In genomic region chr3:8486434-8486833, GRCh38 we compare ENCODE assay signal across 15 cellular contexts. TPM values are rescaled to one million over a fixed set of nuclear protein-coding genes. Genes with fewer than 3 reads are reported as not detected.
DNase-seq lines count a peak whose midpoint lies in the region; ATAC-seq and TF ChIP-seq lines count a peak whose summit lies in the region.
"Had no signal": no experiment of that assay in that cellular context is flagged by ENCODE, and none has a peak within 500 bp of the region (broad histone marks: within the 10 kb centered on the region; RNA-seq: fewer than 3 reads in every experiment).

No MANE protein-coding gene starts in this region.

- peaks cover 16% of the 10 kb centered on the region for H3K9me1 ChIP-seq in IMR-90 (ENCODE audit: insufficient read depth, low read length)

- no peaks in the 10 kb centered on the region for H4K20me1 ChIP-seq in IMR-90 (ENCODE audit: insufficient read depth, low read length)

- H3K9me3 ChIP-seq in IMR-90 (ENCODE audit: control insufficient read depth, insufficient read depth, low read length) (peaks cover 5% of the 10 kb centered on the region; the same call in 1 of the 2 replicates), endodermal cell (ENCODE audit: control insufficient read depth, low read length) (peaks cover 73% of the 10 kb centered on the region), tibial artery (peaks cover 0 to 4% (median 0%) of the 10 kb centered on the region in 3 donors)
- H3K9me3 ChIP-seq: A549, BE2C, Peyer's patch had no signal

- BruUV-seq in IMR-90 (replicated peaks; lab: Mats Ljungman, UMichigan), result no TSS peak

- no peak overlapping the region for H3K27ac ChIP-seq in IMR-90 (ENCODE audit: insufficient read depth, low read length)
- H3K27ac ChIP-seq in endodermal cell (ENCODE audit: low read depth, low read length), result no peak overlapping the region
- peak overlapping the region; percentile 81 to 88 for H3K27ac ChIP-seq in tibial artery
- H3K27ac ChIP-seq: A549, Peyer's patch had no signal

- no peak overlapping the region for H3K27ac Mint-ChIP-seq in endodermal cell
- H3K27ac Mint-ChIP-seq in osteocyte (ENCODE audit: unreplicated experiment), result peak overlapping the region; percentile 87

- no peak for TF ChIP-seq RAD21 in IMR-90 (IDR thresholded peaks at IDR 0.05; ENCODE audit: low read length)

- no peak overlapping the region for H3K14ac ChIP-seq in IMR-90 (replicated peaks; ENCODE audit: low read depth, low read length)

- WGBS in IMR-90 (ENCODE audit: extremely low coverage in 2 of 2, insufficient read length in 1 of 2), 2 experiments, result no CpG with 5 or more reads among the region's 3 CpGs
- 94 to 100% methylated on average over 3 of the region's 3 CpGs for WGBS in endodermal cell (ENCODE audit: insufficient coverage in 1 of 2, insufficient read length in 1 of 2), 2 experiments

- no peak overlapping the region for H2BK15ac ChIP-seq in IMR-90 (ENCODE audit: low read depth, low read length)

- no peak overlapping the region for H2AK9ac ChIP-seq in IMR-90 (replicated peaks; ENCODE audit: low read depth, low read length, poor library complexity)

- H3K9me3 Mint-ChIP-seq in endodermal cell, result peaks cover 32% of the 10 kb centered on the region
- H3K9me3 Mint-ChIP-seq in osteocyte (ENCODE audit: unreplicated experiment), result peaks cover 16% of the 10 kb centered on the region

- H3K4me2 ChIP-seq in IMR-90 (ENCODE audit: low read depth, low read length), result no peak overlapping the region
- H3K4me2 ChIP-seq: A549 had no signal

- in situ Hi-C loops in IMR-90 (cut with MboI; ENCODE audit: low sequenced_read_pairs), result no loop called here

- no peaks in the 10 kb centered on the region for H3K79me1 ChIP-seq in IMR-90 (ENCODE audit: low read depth in 1 of 2, low read length in 2 of 2)

- H2AFZ ChIP-seq in IMR-90 (replicated peaks; ENCODE audit: low read length, poor library complexity), result no peak overlapping the region

- CTCF ChIA-PET in IMR-90 (lab: Yijun Ruan, JAX), result no interaction called here

- H3K27me3 ChIP-seq in IMR-90 (ENCODE audit: control insufficient read depth, insufficient read depth, low read length) (no peaks in the 10 kb centered on the region), endodermal cell (ENCODE audit: control insufficient read depth, insufficient read depth, low read length, poor library complexity, severe bottlenecking) (no peaks in the 10 kb centered on the region), tibial artery (no peaks in the 10 kb centered on the region)
- H3K27me3 ChIP-seq: BE2C, Peyer's patch had no signal

- peaks cover 17% of the 10 kb centered on the region for H3K36me3 Mint-ChIP-seq in endodermal cell (ENCODE audit: low read depth)
- peaks cover 12% of the 10 kb centered on the region for H3K36me3 Mint-ChIP-seq in osteocyte (ENCODE audit: unreplicated experiment)

- TF ChIP-seq POLR2A in IMR-90 (IDR thresholded peaks at IDR 0.05; ENCODE audit: low read depth, low read length), result no peak

- H3K9ac ChIP-seq in IMR-90 (ENCODE audit: low read depth, low read length) (no peak overlapping the region), endodermal cell (ENCODE audit: extremely low read depth, low read length, poor library complexity, severe bottlenecking) (no peak overlapping the region)

- no peak overlapping the region for H3K56ac ChIP-seq in IMR-90 (ENCODE audit: extremely low read depth, insufficient read depth, low read length)

- H2BK120ac ChIP-seq in IMR-90 (ENCODE audit: low read depth, low read length), result no peak overlapping the region

- H3K4me1 ChIP-seq in IMR-90 (ENCODE audit: control insufficient read depth, insufficient read depth, low read length), result peaks cover 22% of the 10 kb centered on the region
- peaks cover 6% of the 10 kb centered on the region for H3K4me1 ChIP-seq in endodermal cell (ENCODE audit: control insufficient read depth, insufficient read depth, low read length)
- peaks cover 0 to 92% (median 53%) of the 10 kb centered on the region in 4 donors for H3K4me1 ChIP-seq in tibial artery

- no peak overlapping the region; the same call in 1 of the 2 replicates for H3K18ac ChIP-seq in IMR-90 (ENCODE audit: low read depth, low read length)

- no peak overlapping the region for H4K8ac ChIP-seq in IMR-90 (ENCODE audit: low read depth in 2 of 2, low read length in 2 of 2)

- dilution Hi-C loops in IMR-90 (cut with HindIII; ENCODE audit: low sequenced_read_pairs, unreplicated experiment), result no loop called here

- no peak overlapping the region for H4K91ac ChIP-seq in IMR-90 (ENCODE audit: insufficient read depth, low read depth, low read length)

- no peak overlapping the region for H3K4me3 Mint-ChIP-seq in endodermal cell
- no peak overlapping the region for H3K4me3 Mint-ChIP-seq in osteocyte (ENCODE audit: unreplicated experiment)

- H3K27me3 Mint-ChIP-seq in endodermal cell (ENCODE audit: insufficient read depth) (peaks cover 5% of the 10 kb centered on the region), osteocyte (ENCODE audit: unreplicated experiment) (no peaks in the 10 kb centered on the region)

- ATAC-seq in IMR-90 (ENCODE audit: low read depth) (no peak), HG03442 (IDR thresholded peaks at IDR 0.05; ENCODE audit: unreplicated experiment) (no peak)
- ATAC-seq: A549 had no signal

- TF ChIP-seq CTCF in IMR-90 (conservative IDR thresholded peaks at IDR 0.05; ENCODE audit: low read depth, low read length) (no peak), endodermal cell (conservative IDR thresholded peaks at IDR 0.05) (no peak), osteocyte (IDR thresholded peaks at IDR 0.05) (no peak), tibial artery (IDR thresholded peaks at IDR 0.05) (no peak)

- POLR2A ChIA-PET in IMR-90 (lab: Charles Lee; ENCODE audit: unreplicated experiment), result no interaction called here

- H2AK5ac ChIP-seq in IMR-90 (ENCODE audit: low read depth, low read length), result 0 out of 2 replicates have a peak overlapping the region, but pooled peaks have one; percentile 32

- peak overlapping the region; percentile 28; the same call in 1 of the 2 replicates for H4K5ac ChIP-seq in IMR-90 (ENCODE audit: low read depth, low read length)

- H3K4me3 ChIP-seq in IMR-90 (ENCODE audit: insufficient read depth, low read depth, low read length), result no peak overlapping the region
- H3K4me3 ChIP-seq in endodermal cell (ENCODE audit: low read length), result peak overlapping the region; percentile 65
- H3K4me3 ChIP-seq in tibial artery, result no peak overlapping the region
- H3K4me3 ChIP-seq: A549, Peyer's patch had no signal

- intact Hi-C loops in IMR-90 (cut with micrococcal nuclease), result no loop called here
- intact Hi-C loops in tibial artery (cut with DNase I; ENCODE audit: low total_unique reads), result no loop called here

- no peak overlapping the region for H2BK5ac ChIP-seq in IMR-90 (ENCODE audit: low read depth, low read length, poor library complexity, severe bottlenecking)

- no peak for DNase-seq in IMR-90
- no peak for DNase-seq in endodermal cell
- no peak for DNase-seq in osteocyte (ENCODE audit: extremely low spot score, unreplicated experiment)
- DNase-seq in tibial artery, result no peak
- DNase-seq in dermis blood vessel endothelial cell, result no peak
- no peak for DNase-seq in SKM-1 treated with dmso at 0.1 percent for 144 hours (lab: John Stamatoyannopoulos, UW; ENCODE audit: unreplicated experiment)
- DNase-seq in DMS153 treated with DMSO at 0.1 percent for 48 hours (lab: John Stamatoyannopoulos, UW; ENCODE audit: unreplicated experiment), result no peak
- DNase-seq: BE2C, DMS79 treated with DMSO at 0.1 percent for 48 hours, NCI-H1105 treated with DMSO at 0.1 percent for 48 hours, NCI-H446, NCI-H526, Peyer's patch had no signal

- H2BK20ac ChIP-seq in IMR-90 (ENCODE audit: low read depth, low read length), result peak overlapping the region; percentile 10; the same call in 1 of the 2 replicates

- H3K4me1 Mint-ChIP-seq in endodermal cell, result peaks cover 15% of the 10 kb centered on the region
- H3K4me1 Mint-ChIP-seq in osteocyte (ENCODE audit: unreplicated experiment), result peaks cover 80% of the 10 kb centered on the region

- H3K36me3 ChIP-seq in IMR-90 (ENCODE audit: control insufficient read depth, insufficient read depth, low read length) (no peaks in the 10 kb centered on the region), endodermal cell (ENCODE audit: control insufficient read depth, insufficient read depth, low read length) (peaks cover 10% of the 10 kb centered on the region), tibial artery (no peaks in the 10 kb centered on the region)
- H3K36me3 ChIP-seq: BE2C, Peyer's patch had no signal

- H3K4ac ChIP-seq in IMR-90 (ENCODE audit: low read depth, low read length), result peak overlapping the region; percentile 42; the same call in 1 of the 2 replicates

- H3K23ac ChIP-seq in IMR-90 (ENCODE audit: low read depth, low read length), result no peak overlapping the region

TF ChIP-seq in IMR-90, 13 proteins besides CTCF, POLR2A, EP300 and RAD21 (continues in another document):
- no peak for TF ChIP-seq ELK1 (IDR thresholded peaks at IDR 0.05; ENCODE audit: borderline replicate concordance, low read depth, low read length)
- no peak for TF ChIP-seq RCOR1 (IDR thresholded peaks at IDR 0.05; ENCODE audit: insufficient replicate concordance, low read length)
- TF ChIP-seq CHD1 (IDR thresholded peaks at IDR 0.05; ENCODE audit: low read depth, low read length), result no peak
- TF ChIP-seq RFX5 (IDR thresholded peaks at IDR 0.05; ENCODE audit: low read depth, low read length), result no peak
- no peak for TF ChIP-seq MAFK (IDR thresholded peaks at IDR 0.05; ENCODE audit: low read depth, low read length)
- TF ChIP-seq FOS (IDR thresholded peaks at IDR 0.05; ENCODE audit: low read depth, low read length), result no peak
- no peak for TF ChIP-seq CEBPB (IDR thresholded peaks at IDR 0.05; ENCODE audit: low read depth, low read length)
- TF ChIP-seq MAZ (IDR thresholded peaks at IDR 0.05; ENCODE audit: borderline replicate concordance, low read depth, low read length), result no peak
- no peak for TF ChIP-seq BHLHE40 (IDR thresholded peaks at IDR 0.05; ENCODE audit: low read depth, low read length)

RNA-seq across cellular contexts. Expression of gene LMCD1, which starts 15.2 kb away (rescaled TPM):
- 33.6 and 50.0 TPM in 2 replicates for total RNA-seq in IMR-90 (2012; rRNA removed)
- 43.1 and 53.8 TPM in 2 replicates for polyA plus RNA-seq in IMR-90 (2012; rRNA removed)
- polyA plus RNA-seq in IMR-90 (2012; cell fraction: cytosol; rRNA removed), result 47.4 and 70.5 TPM in 2 replicates
- 28.7 and 43.9 TPM in 2 replicates for polyA plus RNA-seq in IMR-90 (2012; cell fraction: nucleus; rRNA removed; ENCODE audit: low replicate concordance)
- total RNA-seq in endodermal cell, result 10 to 100 TPM; 20.7 to 35.7 TPM
- 32.7 TPM for polyA plus RNA-seq in endodermal cell (2013, experiment 1 of 2)
- 42.3 TPM for polyA plus RNA-seq in endodermal cell (2013, experiment 2 of 2)
- 135 and 136 TPM in 2 replicates for total RNA-seq in osteocyte
- total RNA-seq in dermis blood vessel endothelial cell, result 39.9 and 106 TPM in 2 replicates

Comparison
In these comparisons a context has a peak if more than half of its experiments do, and no peak if none do; other contexts are left out.
1. H3K27ac ChIP-seq: peak in tibial artery (2 of 2); none in IMR-90 (single experiment) and endodermal cell (single experiment).